24 cellular contexts compared by ENCODE assay signal in genomic region chr13:50420720-50421456, GRCh38.
DNase-seq lines count a peak whose midpoint lies in the region; ATAC-seq and TF ChIP-seq lines count a peak whose summit lies in the region.
"Had no signal": no experiment of that assay in that cellular context is flagged by ENCODE, and none has a peak within 500 bp of the region (broad histone marks: within the 10 kb centered on the region; RNA-seq: fewer than 3 reads in every experiment).

No MANE protein-coding gene starts in this region.

- H3K4me3 ChIP-seq in PC-3 (ENCODE audit: low read length) (no peak overlapping the region), right cardiac atrium (ENCODE audit: low read length) (no peak overlapping the region)
- H3K4me3 ChIP-seq: HAP-1, left lung, suprapubic skin, upper lobe of left lung had no signal

- no peaks in the 10 kb centered on the region for H3K9me2 ChIP-seq in PC-3 (replicated peaks; ENCODE audit: low read length)

- no peaks in the 10 kb centered on the region for H3F3A ChIP-seq in PC-3 (ENCODE audit: low read length, unreplicated experiment)

- H3K4me1 ChIP-seq in PC-3 (ENCODE audit: insufficient read depth, low read length): peaks cover 21% of the 10 kb centered on the region
- peaks cover 8% of the 10 kb centered on the region for H3K4me1 ChIP-seq in right cardiac atrium (ENCODE audit: control insufficient read depth, insufficient read depth, low read length)
- H3K4me1 ChIP-seq: Caco-2 had no signal

- H3K4me1 Mint-ChIP-seq in brain: peaks cover 54% of the 10 kb centered on the region
- H3K4me1 Mint-ChIP-seq in stimulated activated effector memory CD8-positive, alpha-beta T cell treated with anti-CD3 and anti-CD28 coated beads, Interleukin-12 subunit alpha, Interleukin-12 subunit beta, amount 100 ng/mL, for 72 hours: peaks cover 31% of the 10 kb centered on the region
- peaks cover 19% of the 10 kb centered on the region for H3K4me1 Mint-ChIP-seq in activated T-cell treated with anti-CD3 and anti-CD28 coated beads, Interleukin-2, amount 50 U/mL, for 24 hours (ENCODE audit: low read depth)

- H3K4me2 ChIP-seq in PC-3 (ENCODE audit: low read length): peak overlapping the region; percentile 47; the same call in 1 of the 2 replicates

- H3K4me3 Mint-ChIP-seq in brain: peak overlapping the region in 1 of 5 experiments; percentile 56
- H3K4me3 Mint-ChIP-seq in stimulated activated effector memory CD8-positive, alpha-beta T cell treated with anti-CD3 and anti-CD28 coated beads, Interleukin-12 subunit alpha, Interleukin-12 subunit beta, amount 100 ng/mL, for 72 hours: no peak overlapping the region
- H3K4me3 Mint-ChIP-seq in activated T-cell treated with anti-CD3 and anti-CD28 coated beads, Interleukin-2, amount 50 U/mL, for 24 hours: no peak overlapping the region
- H3K4me3 Mint-ChIP-seq: CD14-positive monocyte, mesothelial cell of epicardium had no signal

- CTCF ChIA-PET in PC-3 (lab: Charles Lee): no interaction called here

- intact Hi-C loops in PC-3 (cut with micrococcal nuclease) (loop anchor here (5.0 kb wide), 2 partner anchors 64 to 111 kb away; no protein-coding TSS in a partner anchor), right cardiac atrium (cut with DNase I) (no loop called here)

- no peaks in the 10 kb centered on the region for H4K20me1 ChIP-seq in PC-3 (ENCODE audit: low read length)

- H3K79me2 ChIP-seq in PC-3 (ENCODE audit: low read length): no peaks in the 10 kb centered on the region

- no peaks in the 10 kb centered on the region for H3K27me3 Mint-ChIP-seq in brain
- no peaks in the 10 kb centered on the region for H3K27me3 Mint-ChIP-seq in activated T-cell treated with anti-CD3 and anti-CD28 coated beads, Interleukin-2, amount 50 U/mL, for 24 hours
- H3K27me3 Mint-ChIP-seq: progenitor cell of endocrine pancreas had no signal

- no TSS peak for BruUV-seq in PC-3 (replicated peaks; lab: Mats Ljungman, UMichigan)

- H3K27me3 ChIP-seq in PC-3 (ENCODE audit: low read length): no peaks in the 10 kb centered on the region
- no peaks in the 10 kb centered on the region for H3K27me3 ChIP-seq in right cardiac atrium (ENCODE audit: control insufficient read depth, insufficient read depth)
- H3K27me3 ChIP-seq: left lung, neutrophil, suprapubic skin, upper lobe of left lung had no signal

- no peak for TF ChIP-seq CTCF in PC-3 (conservative IDR thresholded peaks at IDR 0.05; ENCODE audit: low read depth, low read length)
- TF ChIP-seq CTCF in brain (conservative IDR thresholded peaks at IDR 0.05): no peak

- H3K27ac Mint-ChIP-seq in brain: peak overlapping the region in 4 of 5 experiments; percentile 48 to 89 (median 72)
- H3K27ac Mint-ChIP-seq in stimulated activated effector memory CD8-positive, alpha-beta T cell treated with anti-CD3 and anti-CD28 coated beads, Interleukin-12 subunit alpha, Interleukin-12 subunit beta, amount 100 ng/mL, for 72 hours: peak overlapping the region; percentile 48
- H3K27ac Mint-ChIP-seq in activated T-cell treated with anti-CD3 and anti-CD28 coated beads, Interleukin-2, amount 50 U/mL, for 24 hours: no peak overlapping the region
- H3K27ac Mint-ChIP-seq: mesothelial cell of epicardium, progenitor cell of endocrine pancreas had no signal

- H3K9ac ChIP-seq in PC-3 (ENCODE audit: low read length): no peak overlapping the region

- POLR2A ChIA-PET in PC-3 (lab: Charles Lee; ENCODE audit: unreplicated experiment): no interaction called here

- H3K36me3 Mint-ChIP-seq in brain: no peaks in the 10 kb centered on the region
- no peaks in the 10 kb centered on the region for H3K36me3 Mint-ChIP-seq in stimulated activated effector memory CD8-positive, alpha-beta T cell treated with anti-CD3 and anti-CD28 coated beads, Interleukin-12 subunit alpha, Interleukin-12 subunit beta, amount 100 ng/mL, for 72 hours
- H3K36me3 Mint-ChIP-seq in activated T-cell treated with anti-CD3 and anti-CD28 coated beads, Interleukin-2, amount 50 U/mL, for 24 hours (ENCODE audit: low read depth): no peaks in the 10 kb centered on the region
- H3K36me3 Mint-ChIP-seq: CD14-positive monocyte, mesothelial cell of epicardium had no signal

- WGBS in right cardiac atrium: 60% methylated on average over 5 of the region's 5 CpGs

- H3K27ac ChIP-seq in PC-3 (ENCODE audit: low read length): peak overlapping the region; percentile 52
- H3K27ac ChIP-seq in right cardiac atrium (ENCODE audit: low read length): peak overlapping the region; percentile 30
- H3K27ac ChIP-seq: neutrophil, suprapubic skin had no signal

- no peak; the same call in 1 of the 2 replicates for ATAC-seq in PC-3
- peak; percentile 28 to 50 for ATAC-seq in right cardiac atrium
- no peak for ATAC-seq in stimulated activated effector memory CD8-positive, alpha-beta T cell treated with anti-CD3 and anti-CD28 coated beads, Interleukin-12 subunit alpha, Interleukin-12 subunit beta, amount 100 ng/mL, for 72 hours
- no peak for ATAC-seq in HG03097 (IDR thresholded peaks at IDR 0.05; ENCODE audit: low FRiP score, unreplicated experiment)

- no peaks in the 10 kb centered on the region for H3K9me3 ChIP-seq in PC-3 (ENCODE audit: low read length)
- no peaks in the 10 kb centered on the region for H3K9me3 ChIP-seq in right cardiac atrium (ENCODE audit: control insufficient read depth, low read length)
- H3K9me3 ChIP-seq: Caco-2, HAP-1, left lung, neutrophil, suprapubic skin, upper lobe of left lung had no signal

- no peak overlapping the region for H2AFZ ChIP-seq in PC-3 (ENCODE audit: low read length)

- DNase-seq in PC-3 (no peak), right cardiac atrium (peak in 1 of 3 donors; percentile 48)
- DNase-seq in stimulated activated effector memory CD8-positive, alpha-beta T cell treated with anti-CD3 and anti-CD28 coated beads, Interleukin-12 subunit alpha, Interleukin-12 subunit beta, amount 100 ng/mL, for 72 hours (ENCODE audit: low spot score in 2 of 2): no peak
- no peak for DNase-seq in activated T-cell treated with anti-CD3 and anti-CD28 coated beads, Interleukin-2, amount 50 U/mL, for 24 hours
- DNase-seq in stimulated activated CD4-positive, alpha-beta T cell treated with anti-CD3 and anti-CD28 coated beads, Interleukin-1b, Interleukin-23, amount 100 ng/mL, for 48 hours: no peak
- DNase-seq: activated CD4-positive, alpha-beta T cell treated with anti-CD3 and anti-CD28 coated beads, Interleukin-2, amount 50 U/mL, for 4 hours; activated naive CD4-positive, alpha-beta T cell treated with Interleukin-2 at 50 U/mL for 16 hours; Caco-2; DMS79; GDM1; left lung; MV-4-11; NCI-H345; stimulated activated naive CD4-positive, alpha-beta T cell; T-helper 1 cell; upper lobe of left lung had no signal

- no peaks in the 10 kb centered on the region for H3K36me3 ChIP-seq in PC-3 (ENCODE audit: low read depth, low read length)
- H3K36me3 ChIP-seq: HAP-1, left lung, neutrophil, suprapubic skin, upper lobe of left lung had no signal

- H3K9me3 Mint-ChIP-seq in brain: no peaks in the 10 kb centered on the region
- peaks cover 2% of the 10 kb centered on the region for H3K9me3 Mint-ChIP-seq in stimulated activated effector memory CD8-positive, alpha-beta T cell treated with anti-CD3 and anti-CD28 coated beads, Interleukin-12 subunit alpha, Interleukin-12 subunit beta, amount 100 ng/mL, for 72 hours
- H3K9me3 Mint-ChIP-seq in activated T-cell treated with anti-CD3 and anti-CD28 coated beads, Interleukin-2, amount 50 U/mL, for 24 hours: no peaks in the 10 kb centered on the region

Comparison
In these comparisons a context has a peak if more than half of its experiments do, and no peak if none do; other contexts are left out.
1. ATAC-seq: peak in right cardiac atrium (2 of 2); none in PC-3 (single experiment), stimulated activated effector memory CD8-positive, alpha-beta T cell treated with anti-CD3 and anti-CD28 coated beads, Interleukin-12 subunit alpha, Interleukin-12 subunit beta, amount 100 ng/mL, for 72 hours (single experiment) and HG03097 (single experiment).